2 cellular contexts compared by ENCODE assay signal in genomic region chr6:36809933-36810844, GRCh38.
TF ChIP-seq lines count a peak whose summit lies in the region.

No MANE protein-coding gene starts in this region.

TF ChIP-seq in HepG2, 621 proteins besides CTCF, POLR2A, EP300 and RAD21 (continued from another document and continues in another):
- TF ChIP-seq HIC2 (CRISPR knock-in tag; IDR thresholded peaks at IDR 0.05; ENCODE audit: low read depth) = 0 out of 2 replicates have a peak, but pooled peaks have one; percentile 36
- TF ChIP-seq ZNF691 (CRISPR knock-in tag; IDR thresholded peaks at IDR 0.05; ENCODE audit: borderline replicate concordance, low read depth) = 0 out of 2 replicates have a peak, but pooled peaks have one; percentile 43
- TF ChIP-seq STAG1 (CRISPR knock-in tag; IDR thresholded peaks at IDR 0.05) = peak; percentile 89
- TF ChIP-seq ZBTB26 (CRISPR knock-in tag; IDR thresholded peaks at IDR 0.05; ENCODE audit: borderline replicate concordance) = peak; percentile 36; the same call in 1 of the 2 replicates
- TF ChIP-seq NR2F6 (IDR thresholded peaks at IDR 0.05) = no peak
- TF ChIP-seq NR2F6 (CRISPR knock-in tag; IDR thresholded peaks at IDR 0.05) = no peak
- TF ChIP-seq ZZZ3 (CRISPR knock-in tag; IDR thresholded peaks at IDR 0.05; ENCODE audit: borderline replicate concordance) = 0 out of 2 replicates have a peak, but pooled peaks have one; percentile 33
- TF ChIP-seq UBTF (CRISPR knock-in tag; IDR thresholded peaks at IDR 0.05) = 0 out of 2 replicates have a peak, but pooled peaks have one; percentile 30
- TF ChIP-seq DPF2 (CRISPR knock-in tag; IDR thresholded peaks at IDR 0.05; ENCODE audit: borderline replicate concordance, low read depth) = no peak
- 0 out of 2 replicates have a peak, but pooled peaks have one; percentile 28 for TF ChIP-seq ZNF121 (CRISPR knock-in tag; IDR thresholded peaks at IDR 0.05)
- no peak for TF ChIP-seq ATF1 (CRISPR knock-in tag; IDR thresholded peaks at IDR 0.05)
- TF ChIP-seq ZIK1 (CRISPR knock-in tag; IDR thresholded peaks at IDR 0.05; ENCODE audit: borderline replicate concordance, low read depth) = peak; percentile 65; the same call in 1 of the 2 replicates
- TF ChIP-seq ZKSCAN8 (CRISPR knock-in tag; IDR thresholded peaks at IDR 0.05; ENCODE audit: borderline replicate concordance) = 0 out of 2 replicates have a peak, but pooled peaks have one; percentile 28
- TF ChIP-seq SPEN (CRISPR knock-in tag; IDR thresholded peaks at IDR 0.05; ENCODE audit: low read depth) = peak; percentile 69
- TF ChIP-seq GABPB1 (CRISPR knock-in tag; IDR thresholded peaks at IDR 0.05) = 0 out of 2 replicates have a peak, but pooled peaks have one; percentile 24
- TF ChIP-seq KDM5B (CRISPR knock-in tag; IDR thresholded peaks at IDR 0.05; ENCODE audit: borderline replicate concordance) = peak; percentile 66; the same call in 1 of the 2 replicates
- TF ChIP-seq ZNF660 (CRISPR knock-in tag; IDR thresholded peaks at IDR 0.05; ENCODE audit: borderline replicate concordance, low read depth) = no peak
- no peak for TF ChIP-seq SOX6 (IDR thresholded peaks at IDR 0.05)
- TF ChIP-seq SOX6 (CRISPR knock-in tag; IDR thresholded peaks at IDR 0.05) = peak; percentile 36; the same call in 1 of the 2 replicates
- TF ChIP-seq SMAD1 (CRISPR knock-in tag; IDR thresholded peaks at IDR 0.05; ENCODE audit: borderline replicate concordance, low read depth) = peak; percentile 57; the same call in 1 of the 2 replicates
- TF ChIP-seq, protein P1, sequence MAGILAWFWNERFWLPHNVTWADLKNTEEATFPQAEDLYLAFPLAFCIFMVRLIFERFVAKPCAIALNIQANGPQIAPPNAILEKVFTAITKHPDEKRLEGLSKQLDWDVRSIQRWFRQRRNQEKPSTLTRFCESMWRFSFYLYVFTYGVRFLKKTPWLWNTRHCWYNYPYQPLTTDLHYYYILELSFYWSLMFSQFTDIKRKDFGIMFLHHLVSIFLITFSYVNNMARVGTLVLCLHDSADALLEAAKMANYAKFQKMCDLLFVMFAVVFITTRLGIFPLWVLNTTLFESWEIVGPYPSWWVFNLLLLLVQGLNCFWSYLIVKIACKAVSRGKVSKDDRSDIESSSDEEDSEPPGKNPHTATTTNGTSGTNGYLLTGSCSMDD (CRISPR knock-in tag; IDR thresholded peaks at IDR 0.05) = no peak
- no peak for TF ChIP-seq RBM22 (optimal IDR thresholded peaks at IDR 0.05; ENCODE audit: low read length)
- peak; percentile 31; the same call in 1 of the 2 replicates for TF ChIP-seq ELF1 (CRISPR knock-in tag; IDR thresholded peaks at IDR 0.05)

TF ChIP-seq in K562, 482 proteins besides CTCF, POLR2A, EP300 and RAD21 (continued from another document and continues in another):
- TF ChIP-seq POLR2B (IDR thresholded peaks at IDR 0.05; ENCODE audit: low read depth, partially characterized antibody) (no peak), PRDM10 (IDR thresholded peaks at IDR 0.05; ENCODE audit: partially characterized antibody) (peak; percentile 52), NFATC3 (IDR thresholded peaks at IDR 0.05) (no peak), TAF9B (IDR thresholded peaks at IDR 0.05; ENCODE audit: partially characterized antibody) (no peak), TRIM28 (IDR thresholded peaks at IDR 0.05) (no peak), HMBOX1 (IDR thresholded peaks at IDR 0.05) (no peak), RB1 (IDR thresholded peaks at IDR 0.05; ENCODE audit: low read depth) (no peak), ETV1 (tag; conservative IDR thresholded peaks at IDR 0.05; ENCODE audit: low read depth) (no peak), FOSL1 (tag; conservative IDR thresholded peaks at IDR 0.05) (no peak), HDAC3 (IDR thresholded peaks at IDR 0.05; ENCODE audit: borderline replicate concordance, partially characterized antibody) (no peak), ZNF785 (CRISPR knock-in tag; IDR thresholded peaks at IDR 0.05) (no peak), MECOM (CRISPR knock-in tag; IDR thresholded peaks at IDR 0.05) (no peak), MEF2A (IDR thresholded peaks at IDR 0.05; ENCODE audit: control insufficient read depth, low read depth, low read length) (no peak), NFYB (IDR thresholded peaks at IDR 0.05; ENCODE audit: extremely low read depth, insufficient read length) (no peak), ADNP (tag; IDR thresholded peaks at IDR 0.05) (no peak), HMGXB4 (CRISPR knock-in tag; IDR thresholded peaks at IDR 0.05) (no peak), PKNOX1 (IDR thresholded peaks at IDR 0.05) (no peak), ZNF184 (CRISPR knock-in tag; IDR thresholded peaks at IDR 0.05) (no peak), POLR2AphosphoS5 (IDR thresholded peaks at IDR 0.05; ENCODE audit: control insufficient read depth, insufficient read depth, low read depth, low read length) (no peak), EGR1 (conservative IDR thresholded peaks at IDR 0.05) (peak; percentile 62), KDM1A (IDR thresholded peaks at IDR 0.05) (no peak), TEAD2 (tag; IDR thresholded peaks at IDR 0.05) (no peak), DMBX1 (CRISPR knock-in tag; IDR thresholded peaks at IDR 0.05; ENCODE audit: borderline replicate concordance) (peak; percentile 32; the same call in 1 of the 2 replicates), ZC3H4 (CRISPR knock-in tag; IDR thresholded peaks at IDR 0.05; ENCODE audit: borderline replicate concordance) (no peak), THRA (IDR thresholded peaks at IDR 0.05) (no peak), CBX5 (IDR thresholded peaks at IDR 0.05; ENCODE audit: borderline replicate concordance, low read depth) (no peak)
- TF ChIP-seq, protein P2, sequence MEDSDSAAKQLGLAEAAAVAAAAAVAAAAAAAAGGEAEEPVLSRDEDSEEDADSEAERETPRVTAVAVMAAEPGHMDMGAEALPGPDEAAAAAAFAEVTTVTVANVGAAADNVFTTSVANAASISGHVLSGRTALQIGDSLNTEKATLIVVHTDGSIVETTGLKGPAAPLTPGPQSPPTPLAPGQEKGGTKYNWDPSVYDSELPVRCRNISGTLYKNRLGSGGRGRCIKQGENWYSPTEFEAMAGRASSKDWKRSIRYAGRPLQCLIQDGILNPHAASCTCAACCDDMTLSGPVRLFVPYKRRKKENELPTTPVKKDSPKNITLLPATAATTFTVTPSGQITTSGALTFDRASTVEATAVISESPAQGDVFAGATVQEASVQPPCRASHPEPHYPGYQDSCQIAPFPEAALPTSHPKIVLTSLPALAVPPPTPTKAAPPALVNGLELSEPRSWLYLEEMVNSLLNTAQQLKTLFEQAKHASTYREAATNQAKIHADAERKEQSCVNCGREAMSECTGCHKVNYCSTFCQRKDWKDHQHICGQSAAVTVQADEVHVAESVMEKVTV (CRISPR knock-in tag; IDR thresholded peaks at IDR 0.05) = peak; percentile 55; the same call in 1 of the 2 replicates
- TF ChIP-seq, protein P3, sequence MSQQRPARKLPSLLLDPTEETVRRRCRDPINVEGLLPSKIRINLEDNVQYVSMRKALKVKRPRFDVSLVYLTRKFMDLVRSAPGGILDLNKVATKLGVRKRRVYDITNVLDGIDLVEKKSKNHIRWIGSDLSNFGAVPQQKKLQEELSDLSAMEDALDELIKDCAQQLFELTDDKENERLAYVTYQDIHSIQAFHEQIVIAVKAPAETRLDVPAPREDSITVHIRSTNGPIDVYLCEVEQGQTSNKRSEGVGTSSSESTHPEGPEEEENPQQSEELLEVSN (IDR thresholded peaks at IDR 0.05; ENCODE audit: borderline replicate concordance in 1 of 2, extremely low read depth in 1 of 2, insufficient read depth in 1 of 2, insufficient read length in 1 of 2, low read depth in 1 of 2, low read length in 1 of 2, poor library complexity in 1 of 2, severe bottlenecking in 1 of 2) = no peak
- TF ChIP-seq, protein P4, sequence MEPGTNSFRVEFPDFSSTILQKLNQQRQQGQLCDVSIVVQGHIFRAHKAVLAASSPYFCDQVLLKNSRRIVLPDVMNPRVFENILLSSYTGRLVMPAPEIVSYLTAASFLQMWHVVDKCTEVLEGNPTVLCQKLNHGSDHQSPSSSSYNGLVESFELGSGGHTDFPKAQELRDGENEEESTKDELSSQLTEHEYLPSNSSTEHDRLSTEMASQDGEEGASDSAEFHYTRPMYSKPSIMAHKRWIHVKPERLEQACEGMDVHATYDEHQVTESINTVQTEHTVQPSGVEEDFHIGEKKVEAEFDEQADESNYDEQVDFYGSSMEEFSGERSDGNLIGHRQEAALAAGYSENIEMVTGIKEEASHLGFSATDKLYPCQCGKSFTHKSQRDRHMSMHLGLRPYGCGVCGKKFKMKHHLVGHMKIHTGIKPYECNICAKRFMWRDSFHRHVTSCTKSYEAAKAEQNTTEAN (CRISPR knock-in tag; IDR thresholded peaks at IDR 0.05) = no peak
- TF ChIP-seq, protein P5, sequence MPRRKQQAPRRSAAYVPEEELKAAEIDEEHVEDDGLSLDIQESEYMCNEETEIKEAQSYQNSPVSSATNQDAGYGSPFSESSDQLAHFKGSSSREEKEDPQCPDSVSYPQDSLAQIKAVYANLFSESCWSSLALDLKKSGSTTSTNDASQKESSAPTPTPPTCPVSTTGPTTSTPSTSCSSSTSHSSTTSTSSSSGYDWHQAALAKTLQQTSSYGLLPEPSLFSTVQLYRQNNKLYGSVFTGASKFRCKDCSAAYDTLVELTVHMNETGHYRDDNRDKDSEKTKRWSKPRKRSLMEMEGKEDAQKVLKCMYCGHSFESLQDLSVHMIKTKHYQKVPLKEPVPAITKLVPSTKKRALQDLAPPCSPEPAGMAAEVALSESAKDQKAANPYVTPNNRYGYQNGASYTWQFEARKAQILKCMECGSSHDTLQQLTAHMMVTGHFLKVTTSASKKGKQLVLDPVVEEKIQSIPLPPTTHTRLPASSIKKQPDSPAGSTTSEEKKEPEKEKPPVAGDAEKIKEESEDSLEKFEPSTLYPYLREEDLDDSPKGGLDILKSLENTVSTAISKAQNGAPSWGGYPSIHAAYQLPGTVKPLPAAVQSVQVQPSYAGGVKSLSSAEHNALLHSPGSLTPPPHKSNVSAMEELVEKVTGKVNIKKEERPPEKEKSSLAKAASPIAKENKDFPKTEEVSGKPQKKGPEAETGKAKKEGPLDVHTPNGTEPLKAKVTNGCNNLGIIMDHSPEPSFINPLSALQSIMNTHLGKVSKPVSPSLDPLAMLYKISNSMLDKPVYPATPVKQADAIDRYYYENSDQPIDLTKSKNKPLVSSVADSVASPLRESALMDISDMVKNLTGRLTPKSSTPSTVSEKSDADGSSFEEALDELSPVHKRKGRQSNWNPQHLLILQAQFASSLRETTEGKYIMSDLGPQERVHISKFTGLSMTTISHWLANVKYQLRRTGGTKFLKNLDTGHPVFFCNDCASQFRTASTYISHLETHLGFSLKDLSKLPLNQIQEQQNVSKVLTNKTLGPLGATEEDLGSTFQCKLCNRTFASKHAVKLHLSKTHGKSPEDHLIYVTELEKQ (CRISPR knock-in tag; IDR thresholded peaks at IDR 0.05) = no peak
